ENCODE assay signal across 8 cellular contexts in genomic region chr2:165874445-165875039, GRCh38.
DNase-seq lines count a peak whose midpoint lies in the region; ATAC-seq and TF ChIP-seq lines count a peak whose summit lies in the region.

No MANE protein-coding gene starts in this region.

- no peaks in the 10 kb centered on the region for H3K27me3 ChIP-seq in tibial artery

- CTCF ChIA-PET in activated CD8-positive, alpha-beta memory T cell treated with anti-CD3 and anti-CD28 coated beads, Interleukin-2, amount 10 ng/mL, durations not matched to agents 7 days and 5 days (lab: Charles Lee) = interaction anchor here (0.6 to 2.1 kb wide), 34 partner anchors 9 to 883 kb away, joined by 3 to 14 read pairs (median 3); partner anchors contain the start of genes GALNT3 and TTC21B
- CTCF ChIA-PET in MCF 10A (lab: Yijun Ruan, JAX) = interaction anchor here (0.6 to 5.6 kb wide), 37 partner anchors 8 to 635 kb away, joined by 3 to 60 read pairs (median 3); partner anchors contain the start of genes GALNT3 and SCN2A

- H3K36me3 ChIP-seq in tibial artery = peaks cover 21 to 30% (median 30%) of the 10 kb centered on the region in 3 donors

- TF ChIP-seq CTCF in MCF 10A (IDR thresholded peaks at IDR 0.05; ENCODE audit: unreplicated experiment) (peak; percentile 68), tibial artery (IDR thresholded peaks at IDR 0.05) (peak; percentile 50 to 54)

- intact Hi-C loops in MCF 10A (cut with micrococcal nuclease) (loop anchor here (1.0 to 5.0 kb wide), 4 partner anchors 81 to 473 kb away; no protein-coding TSS in a partner anchor), tibial artery (cut with DNase I; ENCODE audit: low total_unique reads) (loop anchor here (10.0 kb wide), 1 partner anchor 470 kb away; no protein-coding TSS in a partner anchor)

- no TSS peak for BruUV-seq in MCF 10A (replicated peaks; lab: Mats Ljungman, UMichigan)

- H3K4me1 ChIP-seq in tibial artery = no peaks in the 10 kb centered on the region

- no peaks in the 10 kb centered on the region for H3K9me3 ChIP-seq in tibial artery

- POLR2A ChIA-PET in MCF 10A (lab: Yijun Ruan, JAX) = interaction anchor here (0.5 to 3.3 kb wide), 4 partner anchors 12 to 468 kb away, joined by 3 to 25 read pairs (median 4); partner anchors contain the start of gene GALNT3

- peaks cover 2% of the 10 kb centered on the region for H3K36me3 Mint-ChIP-seq in activated CD8-positive, alpha-beta memory T cell treated with anti-CD3 and anti-CD28 coated beads, Interleukin-2, amount 10 ng/mL, durations not matched to agents 7 days and 5 days
- peaks cover 7% of the 10 kb centered on the region for H3K36me3 Mint-ChIP-seq in MCF 10A (ENCODE audit: insufficient read depth, unreplicated experiment)

- no peak for DNase-seq in activated CD8-positive, alpha-beta memory T cell treated with anti-CD3 and anti-CD28 coated beads, Interleukin-2, amount 10 ng/mL, durations not matched to agents 7 days and 5 days
- no peak for DNase-seq in activated CD8-positive, alpha-beta memory T cell treated with anti-CD3 and anti-CD28 coated beads for 24 hours
- DNase-seq in HuH-7 (ENCODE audit: low spot score) = peak; percentile 42
- DNase-seq in NOMO-1 treated with dmso at 0.1 percent for 144 hours (lab: John Stamatoyannopoulos, UW; ENCODE audit: unreplicated experiment) = peak; percentile 32
- peak; percentile 63 for DNase-seq in MCF 10A (ENCODE audit: unreplicated experiment)
- peak; percentile 74 for DNase-seq in kidney glomerular epithelial cell (lab: John Stamatoyannopoulos, UW)
- no peak for DNase-seq in tibial artery

- no peaks in the 10 kb centered on the region for H3K9me3 Mint-ChIP-seq in activated CD8-positive, alpha-beta memory T cell treated with anti-CD3 and anti-CD28 coated beads, Interleukin-2, amount 10 ng/mL, durations not matched to agents 7 days and 5 days (ENCODE audit: low read depth)
- no peaks in the 10 kb centered on the region for H3K9me3 Mint-ChIP-seq in MCF 10A (ENCODE audit: unreplicated experiment)

- peaks cover 25% of the 10 kb centered on the region for H3K4me1 Mint-ChIP-seq in activated CD8-positive, alpha-beta memory T cell treated with anti-CD3 and anti-CD28 coated beads, Interleukin-2, amount 10 ng/mL, durations not matched to agents 7 days and 5 days
- peaks cover 13% of the 10 kb centered on the region for H3K4me1 Mint-ChIP-seq in MCF 10A (ENCODE audit: insufficient read depth, unreplicated experiment)

- peak overlapping the region; percentile 61 for H3K27ac Mint-ChIP-seq in activated CD8-positive, alpha-beta memory T cell treated with anti-CD3 and anti-CD28 coated beads, Interleukin-2, amount 10 ng/mL, durations not matched to agents 7 days and 5 days
- H3K27ac Mint-ChIP-seq in MCF 10A (ENCODE audit: low read depth, unreplicated experiment) = no peak overlapping the region

- ATAC-seq in activated CD8-positive, alpha-beta memory T cell treated with anti-CD3 and anti-CD28 coated beads, Interleukin-2, amount 10 ng/mL, durations not matched to agents 7 days and 5 days = peak; percentile 86
- peak; percentile 90 for ATAC-seq in GM21786 (IDR thresholded peaks at IDR 0.05; ENCODE audit: unreplicated experiment)

- H3K27me3 Mint-ChIP-seq in activated CD8-positive, alpha-beta memory T cell treated with anti-CD3 and anti-CD28 coated beads, Interleukin-2, amount 10 ng/mL, durations not matched to agents 7 days and 5 days = no peaks in the 10 kb centered on the region
- H3K27me3 Mint-ChIP-seq in MCF 10A (ENCODE audit: insufficient read depth, unreplicated experiment) = no peaks in the 10 kb centered on the region

- no peak overlapping the region for H3K27ac ChIP-seq in tibial artery

- no peak overlapping the region for H3K4me3 ChIP-seq in tibial artery

- H3K4me3 Mint-ChIP-seq in activated CD8-positive, alpha-beta memory T cell treated with anti-CD3 and anti-CD28 coated beads, Interleukin-2, amount 10 ng/mL, durations not matched to agents 7 days and 5 days = no peak overlapping the region
- H3K4me3 Mint-ChIP-seq in MCF 10A (ENCODE audit: unreplicated experiment) = no peak overlapping the region

Comparison
In these comparisons a context has a peak if more than half of its experiments do, and no peak if none do; other contexts are left out.
1. DNase-seq: peak in HuH-7 (single experiment), NOMO-1 treated with dmso at 0.1 percent for 144 hours (single experiment), MCF 10A (single experiment) and kidney glomerular epithelial cell (single experiment); none in activated CD8-positive, alpha-beta memory T cell treated with anti-CD3 and anti-CD28 coated beads, Interleukin-2, amount 10 ng/mL, durations not matched to agents 7 days and 5 days (single experiment), activated CD8-positive, alpha-beta memory T cell treated with anti-CD3 and anti-CD28 coated beads for 24 hours (single experiment) and tibial artery (0 of 2).